Comparison of ENCODE assay signal across 17 cellular contexts in the genomic region with DNA sequence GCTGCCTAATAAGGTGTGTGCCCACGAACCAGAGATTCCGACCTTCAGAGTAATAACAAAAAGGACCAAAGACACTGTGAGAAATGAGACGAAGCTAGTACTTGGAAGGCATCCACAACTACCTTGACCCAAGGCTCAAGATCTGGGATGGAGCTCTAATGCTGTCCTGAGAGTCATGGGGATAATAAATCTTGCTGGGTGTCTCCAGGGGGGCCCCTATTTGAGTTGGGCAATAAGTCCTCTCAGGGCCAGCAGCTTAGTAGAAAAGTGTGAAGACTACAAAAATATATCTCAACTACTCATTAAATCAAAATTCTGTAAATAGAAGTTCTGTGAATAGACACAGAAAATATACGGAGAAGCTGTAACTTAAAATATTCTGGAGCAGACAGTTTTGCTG. TPM values are rescaled to one million over a fixed set of nuclear protein-coding genes. Genes with fewer than 3 reads are reported as not detected.
"Had no signal": no experiment of that assay in that cellular context is flagged by ENCODE, and none has a peak within 500 bp of the region (broad histone marks: within the 10 kb centered on the region; RNA-seq: fewer than 3 reads in every experiment).

No MANE protein-coding gene starts in this region.

- H3K4me3 ChIP-seq: adrenal gland, gastrocnemius medialis had no signal

- H3K36me3 ChIP-seq: adrenal gland, gastrocnemius medialis had no signal

- H3K27me3 ChIP-seq: adrenal gland, gastrocnemius medialis had no signal

- H3K27ac ChIP-seq: epithelial cell of prostate had no signal

- H3K27me3 Mint-ChIP-seq: activated CD4-positive, alpha-beta T cell treated with anti-CD3 and anti-CD28 coated beads, Interleukin-2, amount 10 ng/mL, durations not matched to agents 7 days and 5 days; activated T-helper 17 cell treated with anti-CD3 and anti-CD28 coated beads, Interleukin-2, amount 50 U/mL, for 72 hours; central memory CD8-positive, alpha-beta T cell; effector memory CD8-positive, alpha-beta T cell had no signal

- ATAC-seq: activated T-helper 17 cell treated with anti-CD3 and anti-CD28 coated beads, Interleukin-2, amount 50 U/mL, for 72 hours; effector memory CD8-positive, alpha-beta T cell; natural killer cell had no signal

- H3K9me3 Mint-ChIP-seq: activated naive CD4-positive, alpha-beta T cell treated with anti-CD3 and anti-CD28 coated beads for 36 hours had no signal

- H3K4me1 Mint-ChIP-seq: activated CD4-positive, alpha-beta T cell treated with anti-CD3 and anti-CD28 coated beads, Interleukin-2, amount 10 ng/mL, durations not matched to agents 7 days and 5 days; activated T-helper 17 cell treated with anti-CD3 and anti-CD28 coated beads, Interleukin-2, amount 50 U/mL, for 72 hours; central memory CD8-positive, alpha-beta T cell; natural killer cell had no signal

- H3K4me3 Mint-ChIP-seq: activated CD4-positive, alpha-beta T cell treated with anti-CD3 and anti-CD28 coated beads, Interleukin-2, amount 10 ng/mL, durations not matched to agents 7 days and 5 days; activated naive CD4-positive, alpha-beta T cell treated with anti-CD3 and anti-CD28 coated beads for 36 hours; activated T-helper 17 cell treated with anti-CD3 and anti-CD28 coated beads, Interleukin-2, amount 50 U/mL, for 72 hours; central memory CD8-positive, alpha-beta T cell; dendritic cell treated with granulocyte-macrophage colony-stimulating factor and Interleukin-4, amounts not matched to agents 40 ng/mL and 50 ng/mL, for 4 days; effector memory CD8-positive, alpha-beta T cell; natural killer cell had no signal

- H3K9me3 ChIP-seq: adrenal gland, gastrocnemius medialis had no signal

- H3K4me1 ChIP-seq: gastrocnemius medialis had no signal

- H3K27ac Mint-ChIP-seq: activated CD4-positive, alpha-beta T cell treated with anti-CD3 and anti-CD28 coated beads, Interleukin-2, amount 10 ng/mL, durations not matched to agents 7 days and 5 days; activated naive CD4-positive, alpha-beta T cell treated with anti-CD3 and anti-CD28 coated beads for 36 hours; activated T-helper 17 cell treated with anti-CD3 and anti-CD28 coated beads, Interleukin-2, amount 50 U/mL, for 72 hours; dendritic cell treated with granulocyte-macrophage colony-stimulating factor and Interleukin-4, amounts not matched to agents 40 ng/mL and 50 ng/mL, for 4 days; effector memory CD8-positive, alpha-beta T cell; natural killer cell had no signal

- DNase-seq: activated CD4-positive, alpha-beta T cell treated with anti-CD3 and anti-CD28 coated beads, Interleukin-2, amount 10 ng/mL, durations not matched to agents 7 days and 5 days; activated CD4-positive, CD25-positive, alpha-beta regulatory T cell; activated CD8-positive, alpha-beta memory T cell treated with anti-CD3 and anti-CD28 coated beads for 24 hours; activated naive CD4-positive, alpha-beta T cell treated with anti-CD3 and anti-CD28 coated beads for 36 hours; activated T-cell treated with anti-CD3 and anti-CD28 coated beads for 4 hours; effector memory CD8-positive, alpha-beta T cell; kidney glomerular epithelial cell; natural killer cell; stimulated activated CD4-positive, alpha-beta T cell treated with anti-CD3 and anti-CD28 coated beads, Interleukin-12 subunit alpha, Interleukin-12 subunit beta, amount 100 ng/mL, for 4 hours; stimulated activated naive CD4-positive, alpha-beta T cell treated with Interleukin-2 at 50 U/mL for 16 hours; T-helper 2 cell had no signal

- H3K36me3 Mint-ChIP-seq: natural killer cell had no signal

RNA-seq across cellular contexts. Expression of gene MAGEL2, which starts 42.3 kb away (rescaled TPM):
- total RNA-seq: activated CD4-positive, alpha-beta T cell treated with anti-CD3 and anti-CD28 coated beads, Interleukin-2, amount 10 ng/mL, durations not matched to agents 7 days and 5 days; activated naive CD4-positive, alpha-beta T cell treated with anti-CD3 and anti-CD28 coated beads for 36 hours; activated T-helper 17 cell treated with anti-CD3 and anti-CD28 coated beads, Interleukin-2, amount 50 U/mL, for 72 hours; natural killer cell had no signal
